In genomic region chr9:33290247-33290993, GRCh38 we compare ENCODE assay signal across 8 cellular contexts. TPM values are rescaled to one million over a fixed set of nuclear protein-coding genes. Genes with fewer than 3 reads are reported as not detected.
DNase-seq lines count a peak whose midpoint lies in the region; TF ChIP-seq lines count a peak whose summit lies in the region.

TSS of gene NFX1 (plus strand) at chr9:33290516. CDS start at chr9:33290573, 57 bp downstream.

- H3K9me3 ChIP-seq in H9 (ENCODE audit: control insufficient read depth, low read depth, low read length) (no peaks in the 10 kb centered on the region), MG63 (no peaks in the 10 kb centered on the region)

- peak within 1 kb of the TSS; percentile 96 for H4K5ac ChIP-seq in H9 (ENCODE audit: insufficient read length, low read depth, low read length)

- H2BK15ac ChIP-seq in H9 (ENCODE audit: low read depth, low read length), result no peak within 1 kb of the TSS

- no peaks in the 10 kb centered on the region for H3K27me3 Mint-ChIP-seq in H9 (ENCODE audit: low read depth)
- H3K27me3 Mint-ChIP-seq in nephron (ENCODE audit: low read depth), result no peaks in the 10 kb centered on the region
- no peaks in the 10 kb centered on the region for H3K27me3 Mint-ChIP-seq in stimulated activated naive CD8-positive, alpha-beta T cell treated with anti-CD3 and anti-CD28 coated beads, Interleukin-15, Interleukin-2, amounts not matched to agents 100 ng/mL and 50 ng/mL, for 24 hours

- H3K4me1 Mint-ChIP-seq in H9, result peaks cover 11 to 15% of the 10 kb centered on the region in 2 experiments
- H3K4me1 Mint-ChIP-seq in nephron, result peaks cover 30% of the 10 kb centered on the region
- H3K4me1 Mint-ChIP-seq in stimulated activated naive CD8-positive, alpha-beta T cell treated with anti-CD3 and anti-CD28 coated beads, Interleukin-15, Interleukin-2, amounts not matched to agents 100 ng/mL and 50 ng/mL, for 24 hours (ENCODE audit: low read depth), result peaks cover 67% of the 10 kb centered on the region

- peak within 1 kb of the TSS; percentile 99 for H3K9ac ChIP-seq in H9 (ENCODE audit: extremely low read depth, insufficient read length, low read length)

- H3K4me3 ChIP-seq in MG63, result peak within 1 kb of the TSS; percentile 87
- peak within 1 kb of the TSS; percentile 69 for H3K4me3 ChIP-seq in fibroblast of pulmonary artery (replicated peaks; ENCODE audit: low read depth, low read length)

- peak within 1 kb of the TSS; percentile 98 for H3K18ac ChIP-seq in H9 (ENCODE audit: insufficient read length, low read depth, low read length)

- no peak within 1 kb of the TSS; the same call in 1 of the 2 replicates for H3K4ac ChIP-seq in H9 (ENCODE audit: low read depth, low read length)

- H2AFZ ChIP-seq in H9 (ENCODE audit: low read length), result no peak within 1 kb of the TSS

- no peak within 1 kb of the TSS for H2BK120ac ChIP-seq in H9 (ENCODE audit: low read depth, low read length, poor library complexity, severe bottlenecking)

- TF ChIP-seq CTCF in H9 (conservative IDR thresholded peaks at IDR 0.05) (no peak), fibroblast of pulmonary artery (IDR thresholded peaks at IDR 0.05; ENCODE audit: low read length, missing control alignments) (no peak), nephron (IDR thresholded peaks at IDR 0.05; ENCODE audit: unreplicated experiment in 3 of 3) (no peak)

- peak within 1 kb of the TSS; percentile 90 for H2BK5ac ChIP-seq in H9 (ENCODE audit: insufficient read length, low read length)

- no CpG with 5 or more reads among the region's 60 CpGs for WGBS in H9 (ENCODE audit: extremely low coverage, insufficient read length, low lambda C conversion rate)

- peaks cover 7% of the 10 kb centered on the region for H3K79me1 ChIP-seq in H9 (ENCODE audit: insufficient read depth, low read depth, low read length, poor library complexity, severe bottlenecking)

- H3K36me3 ChIP-seq in MG63, result peaks cover 33% of the 10 kb centered on the region

- H3K56ac ChIP-seq in H9 (ENCODE audit: insufficient read length, low read depth, low read length), result peak within 1 kb of the TSS; percentile 95

- H4K20me1 ChIP-seq in H9 (ENCODE audit: control insufficient read depth, insufficient read depth, insufficient read length), result no peaks in the 10 kb centered on the region

- no peak within 1 kb of the TSS for H4K91ac ChIP-seq in H9 (ENCODE audit: insufficient read length, low read depth, low read length)

- H3K27ac ChIP-seq in H9 (ENCODE audit: insufficient read length, low read depth, low read length), result peak within 1 kb of the TSS; percentile 64

- H3K27me3 ChIP-seq in H9 (ENCODE audit: insufficient read depth, low read length) (no peaks in the 10 kb centered on the region), MG63 (no peaks in the 10 kb centered on the region)

- H3K4me1 ChIP-seq in H9 (ENCODE audit: insufficient read depth, low read length), result 0 out of 2 replicates have a peak, but pooled peaks cover 2% of the 10 kb centered on the region

- H3K27ac Mint-ChIP-seq in H9, result peak within 1 kb of the TSS; percentile 98 to 100 (median 99)
- H3K27ac Mint-ChIP-seq in nephron, result peak within 1 kb of the TSS; percentile 97 to 100 (median 98)
- peak within 1 kb of the TSS; percentile 100 for H3K27ac Mint-ChIP-seq in stimulated activated naive CD8-positive, alpha-beta T cell treated with anti-CD3 and anti-CD28 coated beads, Interleukin-15, Interleukin-2, amounts not matched to agents 100 ng/mL and 50 ng/mL, for 24 hours

- no peak within 1 kb of the TSS for H2BK12ac ChIP-seq in H9 (ENCODE audit: insufficient read length, low read depth, low read length)

- H3K36me3 Mint-ChIP-seq in H9 (ENCODE audit: insufficient read depth in 1 of 3, low read depth in 3 of 3), result peaks cover 5 to 26% (median 24%) of the 10 kb centered on the region in 3 experiments; a peak in 5 of 7 replicates
- peaks cover 18% of the 10 kb centered on the region for H3K36me3 Mint-ChIP-seq in nephron (ENCODE audit: low read depth)
- H3K36me3 Mint-ChIP-seq in stimulated activated naive CD8-positive, alpha-beta T cell treated with anti-CD3 and anti-CD28 coated beads, Interleukin-15, Interleukin-2, amounts not matched to agents 100 ng/mL and 50 ng/mL, for 24 hours (ENCODE audit: low read depth), result peaks cover 44% of the 10 kb centered on the region

- no peaks in the 10 kb centered on the region for H3K23me2 ChIP-seq in H9 (ENCODE audit: insufficient read length, low read depth, low read length, poor library complexity, severe bottlenecking)

- peak within 1 kb of the TSS; percentile 92 for H3K14ac ChIP-seq in H9 (ENCODE audit: insufficient read depth, low read length)

- DNase-seq in ELR (ENCODE audit: low read depth), result peak; percentile 99
- DNase-seq in H9, result peak; percentile 98
- peak; percentile 96 for DNase-seq in MG63
- DNase-seq in SHP77 treated with DMSO at 0.1 percent for 48 hours (lab: John Stamatoyannopoulos, UW), result peak; percentile 68
- peak; percentile 100 for DNase-seq in activated effector memory CD4-positive, alpha-beta T cell treated with anti-CD3 and anti-CD28 coated beads, Interleukin-2, amount 50 U/mL, for 16 hours
- DNase-seq in fibroblast of pulmonary artery (ENCODE audit: low read depth), result peak; percentile 99

- no peak within 1 kb of the TSS for H2BK20ac ChIP-seq in H9 (ENCODE audit: low read depth, low read length, poor library complexity, severe bottlenecking)

- H3K79me2 ChIP-seq in H9 (ENCODE audit: insufficient read depth, low read length), result peaks cover 15% of the 10 kb centered on the region; the same call in 1 of the 2 replicates

- H3K4me2 ChIP-seq in H9 (ENCODE audit: insufficient read depth, insufficient read length, low read length), result peak within 1 kb of the TSS; percentile 89

- H3K9me3 Mint-ChIP-seq in H9, result peaks cover 0 to 2% of the 10 kb centered on the region in 2 experiments; a peak in 2 of 5 replicates
- no peaks in the 10 kb centered on the region for H3K9me3 Mint-ChIP-seq in nephron
- no peaks in the 10 kb centered on the region for H3K9me3 Mint-ChIP-seq in stimulated activated naive CD8-positive, alpha-beta T cell treated with anti-CD3 and anti-CD28 coated beads, Interleukin-15, Interleukin-2, amounts not matched to agents 100 ng/mL and 50 ng/mL, for 24 hours

- H3K23ac ChIP-seq in H9 (ENCODE audit: insufficient read length, low read depth, low read length), result no peak within 1 kb of the TSS

- H4K8ac ChIP-seq in H9 (replicated peaks; ENCODE audit: insufficient read length, low read depth, low read length), result peak within 1 kb of the TSS; percentile 43

- no peak within 1 kb of the TSS for H2AK5ac ChIP-seq in H9 (ENCODE audit: insufficient read length, low read length)

- H3K4me3 Mint-ChIP-seq in H9 (peak within 1 kb of the TSS; percentile 96 to 99), nephron (peak within 1 kb of the TSS; percentile 96 to 99 (median 98))
- H3K4me3 Mint-ChIP-seq in stimulated activated naive CD8-positive, alpha-beta T cell treated with anti-CD3 and anti-CD28 coated beads, Interleukin-15, Interleukin-2, amounts not matched to agents 100 ng/mL and 50 ng/mL, for 24 hours, result peak within 1 kb of the TSS; percentile 99

- no peak within 1 kb of the TSS for H3T11ph ChIP-seq in H9 (ENCODE audit: low read length)

RNA-seq across cellular contexts. Expression of gene NFX1, which starts in this region (rescaled TPM):
- 35.1 and 36.3 TPM in 2 replicates for total RNA-seq in H9 (2021)
- total RNA-seq in MG63 (2014; rRNA removed; shearing (Covaris generic); ENCODE audit: low replicate concordance), result 13.9 and 14.6 TPM in 2 replicates

Comparison
In these comparisons a context has a peak if more than half of its experiments do, and no peak if none do; other contexts are left out.
1. Peak in every context shown above with its lines: DNase-seq, H3K4me3 ChIP-seq and H3K27ac ChIP-seq.